9 cellular contexts compared by ENCODE assay signal in genomic region chr3:48428863-48429415, GRCh38. TPM values are rescaled to one million over a fixed set of nuclear protein-coding genes. Genes with fewer than 3 reads are reported as not detected.
A peak's percentile ranks its signal among the peaks of the same experiment; 100 is the strongest.
DNase-seq lines count a peak whose midpoint lies in the region; ATAC-seq and TF ChIP-seq lines count a peak whose summit lies in the region.
"Had no signal": no experiment of that assay in that cellular context is flagged by ENCODE, and none has a peak within 500 bp of the region (broad histone marks: within the 10 kb centered on the region; RNA-seq: fewer than 3 reads in every experiment).

No MANE protein-coding gene starts in this region.

- peak; percentile 35 for DNase-seq in Daoy (ENCODE audit: low read depth)
- DNase-seq in activated CD8-positive, alpha-beta T cell treated with anti-CD3 and anti-CD28 coated beads, Interleukin-2, amount 10 ng/mL, durations not matched to agents 7 days and 5 days = no peak
- peak; percentile 46 to 57 for DNase-seq in heart right ventricle
- peak; percentile 70 to 81 (median 77) for DNase-seq in ovary
- no peak for DNase-seq in SKM-1 (lab: John Stamatoyannopoulos, UW; ENCODE audit: unreplicated experiment)
- DNase-seq in SKM-1 treated with dmso at 0.1 percent for 144 hours (lab: John Stamatoyannopoulos, UW; ENCODE audit: unreplicated experiment) = no peak

- POLR2A ChIA-PET in activated CD8-positive, alpha-beta T cell treated with anti-CD3 and anti-CD28 coated beads, Interleukin-2, amount 10 ng/mL, durations not matched to agents 7 days and 5 days (lab: Charles Lee) = interaction anchor here (1.0 kb wide), 1 partner anchor 16 kb away, joined by 3 read pairs; no protein-coding TSS in a partner anchor

- H3K27me3 Mint-ChIP-seq in activated CD8-positive, alpha-beta T cell treated with anti-CD3 and anti-CD28 coated beads, Interleukin-2, amount 10 ng/mL, durations not matched to agents 7 days and 5 days (ENCODE audit: low read depth) = peaks cover 18% of the 10 kb centered on the region

- H3K9me3 Mint-ChIP-seq in activated CD8-positive, alpha-beta T cell treated with anti-CD3 and anti-CD28 coated beads, Interleukin-2, amount 10 ng/mL, durations not matched to agents 7 days and 5 days (ENCODE audit: insufficient read depth) = no peaks in the 10 kb centered on the region

- intact Hi-C loops in heart right ventricle (cut with DNase I) = loop anchor here in 1 of 10 donors (2.0 kb wide), 1 partner anchor 26 kb away; no protein-coding TSS in a partner anchor
- intact Hi-C loops in ovary (cut with DNase I) = no loop called here

- H3K4me3 Mint-ChIP-seq in activated CD8-positive, alpha-beta T cell treated with anti-CD3 and anti-CD28 coated beads, Interleukin-2, amount 10 ng/mL, durations not matched to agents 7 days and 5 days = no peak overlapping the region

- TF ChIP-seq EP300 in ovary (IDR thresholded peaks at IDR 0.05) = no peak

- no peak overlapping the region for H3K27ac Mint-ChIP-seq in activated CD8-positive, alpha-beta T cell treated with anti-CD3 and anti-CD28 coated beads, Interleukin-2, amount 10 ng/mL, durations not matched to agents 7 days and 5 days

- H3K36me3 Mint-ChIP-seq in activated CD8-positive, alpha-beta T cell treated with anti-CD3 and anti-CD28 coated beads, Interleukin-2, amount 10 ng/mL, durations not matched to agents 7 days and 5 days (ENCODE audit: low read depth) = peaks cover 7% of the 10 kb centered on the region

- TF ChIP-seq POLR2A in ovary (IDR thresholded peaks at IDR 0.05) = peak; percentile 79

- WGBS in heart right ventricle, 2 donors = 0 to 1% methylated on average over 62 to 65 of the region's 65 CpGs
- 0 to 1% (median 0%) methylated on average over 30 to 65 of the region's 65 CpGs for WGBS in ovary, 3 donors

- H3K36me3 ChIP-seq in heart right ventricle = peaks cover 0 to 24% (median 10%) of the 10 kb centered on the region in 9 donors
- no peaks in the 10 kb centered on the region for H3K36me3 ChIP-seq in ovary

- H3K4me1 Mint-ChIP-seq in activated CD8-positive, alpha-beta T cell treated with anti-CD3 and anti-CD28 coated beads, Interleukin-2, amount 10 ng/mL, durations not matched to agents 7 days and 5 days (ENCODE audit: low read depth) = peaks cover 13% of the 10 kb centered on the region

- CTCF ChIA-PET in activated CD8-positive, alpha-beta T cell treated with anti-CD3 and anti-CD28 coated beads, Interleukin-2, amount 10 ng/mL, durations not matched to agents 7 days and 5 days (lab: Charles Lee) = no interaction called here

- peaks cover 29 to 59% (median 49%) of the 10 kb centered on the region in 9 donors for H3K4me1 ChIP-seq in heart right ventricle
- H3K4me1 ChIP-seq in ovary (ENCODE audit: insufficient read depth) = peaks cover 52% of the 10 kb centered on the region

- TF ChIP-seq CTCF in heart right ventricle (IDR thresholded peaks at IDR 0.05) (no peak), ovary (IDR thresholded peaks at IDR 0.05) (no peak)

- H3K27ac ChIP-seq in heart right ventricle (peak overlapping the region; percentile 82 to 93 (median 90)), ovary (peak overlapping the region; percentile 93 to 96)

- H3K27me3 ChIP-seq in heart right ventricle (peaks cover 0 to 10% (median 0%) of the 10 kb centered on the region in 7 donors), ovary (no peaks in the 10 kb centered on the region)

- peak; percentile 30 for ATAC-seq in HG02885 (IDR thresholded peaks at IDR 0.05; ENCODE audit: poor library complexity, unreplicated experiment)
- peak; percentile 57 for ATAC-seq in activated CD8-positive, alpha-beta T cell treated with anti-CD3 and anti-CD28 coated beads, Interleukin-2, amount 10 ng/mL, durations not matched to agents 7 days and 5 days
- peak in 7 of 8 donors; percentile 17 to 53 (median 30) for ATAC-seq in heart right ventricle
- ATAC-seq in HG03095 (IDR thresholded peaks at IDR 0.05; ENCODE audit: unreplicated experiment) = no peak

- no peaks in the 10 kb centered on the region for H3K9me3 ChIP-seq in heart right ventricle
- H3K9me3 ChIP-seq in ovary = no peaks in the 10 kb centered on the region

- H3K4me3 ChIP-seq in heart right ventricle (peak overlapping the region; percentile 36 to 96 (median 82)), ovary (peak overlapping the region; percentile 74)

RNA-seq across cellular contexts. Expression of gene PLXNB1, which starts 0.9 kb away (rescaled TPM):
- total RNA-seq in Daoy (2014; rRNA removed; shearing (Covaris generic)) = 11.3 and 11.5 TPM in 2 replicates
- 1 to 10 TPM in 1 of 2 experiments, under 1 TPM in 1; 0.76 to 1.7 TPM for total RNA-seq in activated CD8-positive, alpha-beta T cell treated with anti-CD3 and anti-CD28 coated beads, Interleukin-2, amount 10 ng/mL, durations not matched to agents 7 days and 5 days
- total RNA-seq in heart right ventricle = 10 to 100 TPM; 27.7 to 67.3 (median 32.4) TPM
- polyA plus RNA-seq in heart right ventricle = 100 to 1,000 TPM in 1 of 2 donors, 10 to 100 TPM in 1; 30.1 to 135 TPM
- total RNA-seq in ovary = 100 to 1,000 TPM in 2 of 7 donors, 10 to 100 TPM in 5; 70.8 to 166 (median 83.7) TPM
- 10 to 100 TPM; 11.2 to 90.2 TPM for polyA plus RNA-seq in ovary

RNA-seq across cellular contexts. Expression of gene CCDC51, which starts 11.0 kb away (rescaled TPM):
- 29.9 and 32.8 TPM in 2 replicates for total RNA-seq in Daoy (2014; rRNA removed; shearing (Covaris generic))
- total RNA-seq in activated CD8-positive, alpha-beta T cell treated with anti-CD3 and anti-CD28 coated beads, Interleukin-2, amount 10 ng/mL, durations not matched to agents 7 days and 5 days = 10 to 100 TPM; 16.3 to 16.5 TPM
- total RNA-seq in heart right ventricle (10 to 100 TPM in 8 of 10 donors, 1 to 10 TPM in 2; 9.5 to 14.3 (median 12.2) TPM), ovary (1 to 10 TPM; 6.3 to 8.5 (median 7.5) TPM)
- polyA plus RNA-seq in heart right ventricle (10 to 100 TPM in 1 of 2 donors, 1 to 10 TPM in 1; 4.7 to 11.0 TPM), ovary (1 to 10 TPM; 9.1 to 9.9 TPM)

RNA-seq across cellular contexts. Expression of gene TMA7, which starts 11.1 kb away (rescaled TPM):
- 444 and 464 TPM in 2 replicates for total RNA-seq in Daoy (2014; rRNA removed; shearing (Covaris generic))
- total RNA-seq in activated CD8-positive, alpha-beta T cell treated with anti-CD3 and anti-CD28 coated beads, Interleukin-2, amount 10 ng/mL, durations not matched to agents 7 days and 5 days = 100 to 1,000 TPM; 339 to 364 TPM
- 100 to 1,000 TPM; 140 to 227 (median 193) TPM for total RNA-seq in heart right ventricle
- polyA plus RNA-seq in heart right ventricle = 1,000 to 10,000 TPM in 1 of 2 donors, 100 to 1,000 TPM in 1; 365 to 1,063 TPM
- 100 to 1,000 TPM; 138 to 318 (median 199) TPM for total RNA-seq in ovary
- 100 to 1,000 TPM; 350 to 380 TPM for polyA plus RNA-seq in ovary

RNA-seq across cellular contexts. Expression of gene ATRIP, which starts 17.6 kb away (rescaled TPM):
- 6.4 and 7.6 TPM in 2 replicates for total RNA-seq in Daoy (2014; rRNA removed; shearing (Covaris generic))
- 10 to 100 TPM; 18.8 to 20.3 TPM for total RNA-seq in activated CD8-positive, alpha-beta T cell treated with anti-CD3 and anti-CD28 coated beads, Interleukin-2, amount 10 ng/mL, durations not matched to agents 7 days and 5 days
- total RNA-seq in heart right ventricle (1 to 10 TPM; 2.2 to 5.4 (median 3.8) TPM), ovary (1 to 10 TPM; 3.9 to 7.9 (median 6.4) TPM)
- polyA plus RNA-seq in heart right ventricle (1 to 10 TPM; 4.5 to 5.1 TPM), ovary (10 to 100 TPM in 1 of 2 donors, 1 to 10 TPM in 1; 6.4 to 11.4 TPM)

RNA-seq across cellular contexts. Expression of gene FBXW12, which starts 56.9 kb away (rescaled TPM):
- not detected in 2 replicates for total RNA-seq in Daoy (2014; rRNA removed; shearing (Covaris generic))
- total RNA-seq in activated CD8-positive, alpha-beta T cell treated with anti-CD3 and anti-CD28 coated beads, Interleukin-2, amount 10 ng/mL, durations not matched to agents 7 days and 5 days = not detected
- total RNA-seq in heart right ventricle = under 1 TPM in 1 of 10 donors, not detected in 9; 0.28 TPM
- under 1 TPM in 1 of 2 donors, not detected in 1; 0.29 TPM for polyA plus RNA-seq in heart right ventricle
- under 1 TPM in 4 of 7 donors, not detected in 3; 0.22 to 0.46 (median 0.28) TPM for total RNA-seq in ovary
- polyA plus RNA-seq in ovary = under 1 TPM in 1 of 2 donors, not detected in 1; 0.33 TPM
- total RNA-seq: T-helper 2 cell treated with Interferon-gamma antibody and Interleukin-4, amounts not matched to agents 100 ng/mL and 5 ng/mL, for 36 hours had no signal

Comparison
In these comparisons a context has a peak if more than half of its experiments do, and no peak if none do; other contexts are left out.
1. DNase-seq: peak in Daoy (single experiment), heart right ventricle (2 of 2) and ovary (5 of 5); none in activated CD8-positive, alpha-beta T cell treated with anti-CD3 and anti-CD28 coated beads, Interleukin-2, amount 10 ng/mL, durations not matched to agents 7 days and 5 days (single experiment), SKM-1 (single experiment) and SKM-1 treated with dmso at 0.1 percent for 144 hours (single experiment).